In genomic region chr1:6348511-6349191, GRCh38 we compare ENCODE assay signal across 1 cellular context.
TF ChIP-seq lines count a peak whose summit lies in the region.

No MANE protein-coding gene starts in this region.

TF ChIP-seq in SK-N-SH, 30 proteins besides CTCF, POLR2A, EP300 and RAD21 (continued from another document):
- no peak for TF ChIP-seq FOXM1 (IDR thresholded peaks at IDR 0.05; ENCODE audit: low read depth)
